ENCODE assay signal across 20 cellular contexts in genomic region chr14:77069551-77069950, GRCh38. TPM values are rescaled to one million over a fixed set of nuclear protein-coding genes. Genes with fewer than 3 reads are reported as not detected.
DNase-seq lines count a peak whose midpoint lies in the region; ATAC-seq and TF ChIP-seq lines count a peak whose summit lies in the region.
"Had no signal": no experiment of that assay in that cellular context is flagged by ENCODE, and none has a peak within 500 bp of the region (broad histone marks: within the 10 kb centered on the region; RNA-seq: fewer than 3 reads in every experiment).

No MANE protein-coding gene starts in this region.

- no peaks in the 10 kb centered on the region for H3K9me3 ChIP-seq in right cardiac atrium (ENCODE audit: control insufficient read depth, low read length)
- H3K9me3 ChIP-seq in neural cell (ENCODE audit: low read length) = no peaks in the 10 kb centered on the region
- H3K9me3 ChIP-seq in vagina = no peaks in the 10 kb centered on the region
- no peaks in the 10 kb centered on the region for H3K9me3 ChIP-seq in transverse colon
- H3K9me3 ChIP-seq: A549, Caco-2 had no signal

- H3K4me3 ChIP-seq in right cardiac atrium (ENCODE audit: low read length) (no peak overlapping the region), neural cell (ENCODE audit: low read length) (no peak overlapping the region), vagina (no peak overlapping the region), transverse colon (no peak overlapping the region)
- H3K4me3 ChIP-seq: A549, K562 had no signal

- DNase-seq in right cardiac atrium (peak in 2 of 3 donors; percentile 56 to 64), left cardiac atrium (no peak), vagina (ENCODE audit: extremely low spot score in 2 of 2) (peak in 1 of 2 donors; percentile 82), SKM-1 (lab: John Stamatoyannopoulos, UW; ENCODE audit: unreplicated experiment) (no peak), transverse colon (no peak), HK-2 (ENCODE audit: unreplicated experiment) (no peak)
- DNase-seq: Caco-2; CD4-positive, alpha-beta T cell; HCEC 1CT; NCI-H1105 treated with DMSO at 0.1 percent for 48 hours; NCI-H1694 treated with DMSO at 0.1 percent for 48 hours; NCI-H2227 treated with DMSO at 0.1 percent for 48 hours; NCI-H510A treated with DMSO at 0.1 percent for 48 hours; NCI-H774; RPMI8226; SHP77 treated with DMSO at 0.1 percent for 48 hours had no signal

- no peak for ATAC-seq in right cardiac atrium
- no peak for ATAC-seq in left cardiac atrium

- no peak for TF ChIP-seq EP300 in neural cell (conservative IDR thresholded peaks at IDR 0.05; ENCODE audit: poor library complexity, severe bottlenecking)
- no peak for TF ChIP-seq EP300 in transverse colon (IDR thresholded peaks at IDR 0.05; ENCODE audit: low read depth)

- H3K9ac ChIP-seq in neural cell (ENCODE audit: low read length) = peak overlapping the region; percentile 26

- intact Hi-C loops in right cardiac atrium (cut with DNase I) = loop anchor here in 2 of 4 donors (2.0 to 5.0 kb wide), 3 partner anchors 157 to 193 kb away; no protein-coding TSS in a partner anchor
- intact Hi-C loops in left cardiac atrium (cut with DNase I) = loop anchor here in 1 of 2 donors (2.0 kb wide), 1 partner anchor 193 kb away; no protein-coding TSS in a partner anchor
- intact Hi-C loops in vagina (cut with DNase I) = loop anchor here (5.0 kb wide), 1 partner anchor 192 kb away; no protein-coding TSS in a partner anchor
- intact Hi-C loops in transverse colon (cut with DNase I; ENCODE audit: low total_unique reads) = loop anchor here (2.0 kb wide), 1 partner anchor 195 kb away; no protein-coding TSS in a partner anchor

- 84% methylated on average over 7 of the region's 7 CpGs for WGBS in right cardiac atrium
- WGBS in transverse colon (ENCODE audit: low coverage in 1 of 2), 2 donors = 84 to 92% methylated on average over 5 to 7 of the region's 7 CpGs

- no peaks in the 10 kb centered on the region for H3K9me2 ChIP-seq in neural cell (ENCODE audit: insufficient read depth, low read length)

- H3K36me3 ChIP-seq in neural cell (ENCODE audit: insufficient read depth, low read length) = no peaks in the 10 kb centered on the region
- no peaks in the 10 kb centered on the region for H3K36me3 ChIP-seq in vagina
- no peaks in the 10 kb centered on the region for H3K36me3 ChIP-seq in transverse colon

- in situ Hi-C loops in transverse colon (cut with MboI; ENCODE audit: low pct_ligation_motif_present in 1 of 4, low pct_unique_long_range_greater_than_20kb in 1 of 4, low sequenced_read_pairs in 3 of 4) = loop anchor here in 2 of 4 donors (5.0 to 10.0 kb wide), 3 partner anchors 155 to 197 kb away; no protein-coding TSS in a partner anchor

- H3K27ac ChIP-seq in right cardiac atrium (ENCODE audit: low read length) (peak overlapping the region; percentile 5), cingulate gyrus (ENCODE audit: low read depth, low read length) (peak overlapping the region; percentile 4), neural cell (ENCODE audit: low read length) (no peak overlapping the region), vagina (peak overlapping the region; percentile 71), transverse colon (peak overlapping the region in 1 of 4 donors; percentile 34)

- H3K4me2 ChIP-seq in neural cell (ENCODE audit: low read length) = no peak overlapping the region
- H3K4me2 ChIP-seq: A549 had no signal

- H3K4me1 ChIP-seq in right cardiac atrium (ENCODE audit: control insufficient read depth, insufficient read depth, low read length) (peaks cover 11% of the 10 kb centered on the region), vagina (peaks cover 14% of the 10 kb centered on the region), transverse colon (peaks cover 4 to 17% (median 7%) of the 10 kb centered on the region in 4 donors)
- H3K4me1 ChIP-seq: Caco-2 had no signal

- H3F3A ChIP-seq in neural cell (ENCODE audit: insufficient read depth, low read length, poor library complexity, severe bottlenecking) = no peaks in the 10 kb centered on the region

- no peak overlapping the region for H2AFZ ChIP-seq in neural cell (ENCODE audit: low read depth, low read length)

- H4K20me1 ChIP-seq in neural cell (ENCODE audit: insufficient read depth) = no peaks in the 10 kb centered on the region

- H3K79me2 ChIP-seq in neural cell (replicated peaks; ENCODE audit: insufficient read depth, low read length) = no peaks in the 10 kb centered on the region

- H3K27me3 ChIP-seq in right cardiac atrium (ENCODE audit: control insufficient read depth, insufficient read depth) (no peaks in the 10 kb centered on the region), neural cell (ENCODE audit: insufficient read depth, low read depth, low read length) (no peaks in the 10 kb centered on the region), vagina (no peaks in the 10 kb centered on the region), transverse colon (no peaks in the 10 kb centered on the region)

- no peak for TF ChIP-seq RAD21 in neural cell (conservative IDR thresholded peaks at IDR 0.05)

- no peak for TF ChIP-seq CTCF in neural cell (IDR thresholded peaks at IDR 0.05; ENCODE audit: poor library complexity, severe bottlenecking)
- TF ChIP-seq CTCF in vagina (IDR thresholded peaks at IDR 0.05) = no peak
- TF ChIP-seq CTCF in transverse colon (IDR thresholded peaks at IDR 0.05) = no peak

- no peak for TF ChIP-seq POLR2A in vagina (IDR thresholded peaks at IDR 0.05)
- no peak for TF ChIP-seq POLR2A in transverse colon (IDR thresholded peaks at IDR 0.05)

TF ChIP-seq in neural cell, 6 proteins besides CTCF, POLR2A, EP300 and RAD21:
- no peak for TF ChIP-seq EZH2 (IDR thresholded peaks at IDR 0.05; ENCODE audit: borderline replicate concordance, insufficient read depth, low read length, poor library complexity, severe bottlenecking)
- TF ChIP-seq MXI1 (conservative IDR thresholded peaks at IDR 0.05; ENCODE audit: poor library complexity, severe bottlenecking) = no peak
- no peak for TF ChIP-seq TAF1 (IDR thresholded peaks at IDR 0.05; ENCODE audit: low read depth)
- no peak for TF ChIP-seq SMC3 (conservative IDR thresholded peaks at IDR 0.05; ENCODE audit: poor library complexity)
- no peak for TF ChIP-seq REST (IDR thresholded peaks at IDR 0.05; ENCODE audit: borderline replicate concordance)
- no peak for TF ChIP-seq POLR2AphosphoS5 (IDR thresholded peaks at IDR 0.05)
TF ChIP-seq in neural cell: peak in this region for 0.

RNA-seq across cellular contexts. Expression of gene CIPC, which starts 28.5 kb away (rescaled TPM):
- 10 to 100 TPM; 54.3 to 73.1 (median 65.9) TPM for total RNA-seq in right cardiac atrium
- 28.1 TPM for polyA plus RNA-seq in right cardiac atrium
- total RNA-seq in left cardiac atrium = 10 to 100 TPM; 56.2 to 57.6 TPM
- 36.4 and 36.7 TPM in 2 replicates for polyA plus RNA-seq in neural cell
- 53.6 and 56.4 TPM in 2 replicates for polyA minus RNA-seq in neural cell
- 43.2 TPM for total RNA-seq in vagina
- total RNA-seq in transverse colon = 10 to 100 TPM; 30.8 to 97.1 (median 67.8) TPM

RNA-seq across cellular contexts. Expression of gene IRF2BPL, which starts 41.0 kb away (rescaled TPM):
- total RNA-seq in right cardiac atrium (10 to 100 TPM; 43.5 to 61.2 (median 51.5) TPM), left cardiac atrium (10 to 100 TPM; 41.4 to 47.5 TPM), vagina (51.1 TPM), transverse colon (10 to 100 TPM; 21.0 to 53.5 (median 32.5) TPM)
- polyA plus RNA-seq in right cardiac atrium (22.0 TPM), neural cell (42.9 and 46.5 TPM in 2 replicates)
- polyA minus RNA-seq in neural cell = 97.2 and 123 TPM in 2 replicates

Comparison
In these comparisons a context has a peak if more than half of its experiments do, and no peak if none do; other contexts are left out.
1. DNase-seq: peak in right cardiac atrium (2 of 3); none in left cardiac atrium (single experiment), SKM-1 (single experiment), transverse colon (single experiment) and HK-2 (single experiment).